ENCODE assay signal across 16 cellular contexts in the genomic region with DNA sequence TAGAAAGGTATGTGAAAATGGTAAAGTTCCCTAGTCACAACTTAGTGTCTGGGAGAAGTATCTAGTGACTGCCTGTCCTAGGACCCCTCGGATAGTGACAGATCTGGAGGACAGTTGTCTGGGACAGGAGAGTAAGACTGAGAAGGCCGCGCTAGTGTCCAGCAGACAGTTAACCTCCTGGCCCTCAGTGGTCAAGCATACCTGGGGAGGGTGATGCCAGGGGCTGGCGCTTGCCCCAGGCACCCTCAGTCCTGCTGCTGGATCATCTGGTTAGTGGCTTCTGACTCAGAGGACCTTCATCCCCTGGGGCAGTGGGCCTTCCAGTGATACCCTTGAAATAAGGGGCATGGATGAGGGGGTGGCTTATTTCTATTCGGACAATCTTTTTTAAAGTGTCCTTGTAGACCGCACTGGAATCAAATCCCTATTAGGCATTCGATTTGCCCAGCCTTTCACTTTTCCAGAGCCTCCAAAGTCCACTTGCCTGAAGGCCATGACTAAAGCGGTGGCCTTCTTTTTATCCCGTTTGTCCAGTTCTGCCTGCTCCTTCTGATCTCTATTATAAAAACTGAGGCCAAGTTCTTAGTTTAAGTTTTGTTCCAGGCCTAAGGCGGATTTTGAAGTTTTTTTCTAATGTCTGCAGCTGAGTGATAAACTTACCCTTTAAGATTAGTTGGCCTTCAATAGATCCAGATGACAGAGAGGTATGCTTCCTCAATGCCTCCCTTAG. TPM values are rescaled to one million over a fixed set of nuclear protein-coding genes. Genes with fewer than 3 reads are reported as not detected.
"Had no signal": no experiment of that assay in that cellular context is flagged by ENCODE, and none has a peak within 500 bp of the region (broad histone marks: within the 10 kb centered on the region; RNA-seq: fewer than 3 reads in every experiment).

No MANE protein-coding gene starts in this region.

RNA-seq across cellular contexts. Expression of a gene that starts 1.6 kb away (rescaled TPM):
- total RNA-seq: naive thymus-derived CD4-positive, alpha-beta T cell; natural killer cell; omental fat pad; osteocyte; pancreas; posterior vena cava; pulmonary artery endothelial cell; right atrium auricular region; sciatic nerve; smooth muscle cell; suprapubic skin; testis; transverse colon; upper lobe of right lung; urinary bladder; uterus had no signal

RNA-seq across cellular contexts. Expression of a gene that starts 40.1 kb away (rescaled TPM):
- total RNA-seq: naive thymus-derived CD4-positive, alpha-beta T cell; omental fat pad; osteocyte; posterior vena cava; right atrium auricular region; smooth muscle cell; suprapubic skin; transverse colon; upper lobe of right lung had no signal
